In genomic region chr12:50569876-50570275, GRCh38 we compare ENCODE assay signal across 17 cellular contexts.
DNase-seq lines count a peak whose midpoint lies in the region; ATAC-seq and TF ChIP-seq lines count a peak whose summit lies in the region.
"Had no signal": no experiment of that assay in that cellular context is flagged by ENCODE, and none has a peak within 500 bp of the region (broad histone marks: within the 10 kb centered on the region; RNA-seq: fewer than 3 reads in every experiment).

No MANE protein-coding gene starts in this region.

- no peaks in the 10 kb centered on the region for H3K27me3 Mint-ChIP-seq in dendritic cell treated with granulocyte-macrophage colony-stimulating factor and Interleukin-4, amounts not matched to agents 40 ng/mL and 50 ng/mL, for 4 days
- H3K27me3 Mint-ChIP-seq in activated CD4-positive, alpha-beta memory T cell treated with anti-CD3 and anti-CD28 coated beads, Interleukin-2, amount 10 ng/mL, durations not matched to agents 7 days and 5 days: no peaks in the 10 kb centered on the region
- H3K27me3 Mint-ChIP-seq: CD4-positive, CD25-positive, alpha-beta regulatory T cell had no signal

- peaks cover 23% of the 10 kb centered on the region for H3K4me1 ChIP-seq in IMR-90 (ENCODE audit: control insufficient read depth, insufficient read depth, low read length)
- H3K4me1 ChIP-seq in testis: peaks cover 50% of the 10 kb centered on the region
- H3K4me1 ChIP-seq: prostate gland had no signal

- DNase-seq in IMR-90 (peak; percentile 33), lung microvascular endothelial cell (ENCODE audit: low read depth in 2 of 2) (peak; percentile 22 to 25), testis (no peak), head of caudate nucleus (no peak)
- DNase-seq in activated CD4-positive, alpha-beta memory T cell treated with anti-CD3 and anti-CD28 coated beads, Interleukin-2, amount 10 ng/mL, durations not matched to agents 7 days and 5 days: no peak
- DNase-seq: CD4-positive, CD25-positive, alpha-beta regulatory T cell; EL; foreskin melanocyte; immature natural killer cell; NCI-H1092 treated with DMSO at 0.1 percent for 48 hours had no signal

- no peak for TF ChIP-seq CTCF in IMR-90 (conservative IDR thresholded peaks at IDR 0.05; ENCODE audit: low read depth, low read length)
- no peak for TF ChIP-seq CTCF in testis (IDR thresholded peaks at IDR 0.05)

- H3K4me3 ChIP-seq in IMR-90 (ENCODE audit: insufficient read depth, low read depth, low read length): no peak overlapping the region
- H3K4me3 ChIP-seq in testis: no peak overlapping the region
- H3K4me3 ChIP-seq: ascending aorta, prostate gland, SJSA1 had no signal

- dilution Hi-C loops in IMR-90 (cut with HindIII; ENCODE audit: low sequenced_read_pairs, unreplicated experiment): no loop called here

- no peak overlapping the region for H2BK20ac ChIP-seq in IMR-90 (ENCODE audit: low read depth, low read length)

- H3K9me3 ChIP-seq in IMR-90 (ENCODE audit: control insufficient read depth, insufficient read depth, low read length) (no peaks in the 10 kb centered on the region), testis (no peaks in the 10 kb centered on the region)
- H3K9me3 ChIP-seq: ascending aorta, prostate gland, SJSA1 had no signal

- ATAC-seq in IMR-90 (ENCODE audit: low read depth) (no peak), HG03097 (IDR thresholded peaks at IDR 0.05; ENCODE audit: low FRiP score, unreplicated experiment) (no peak), GM19035 (IDR thresholded peaks at IDR 0.05; ENCODE audit: unreplicated experiment) (no peak)

- H2BK5ac ChIP-seq in IMR-90 (ENCODE audit: low read depth, low read length, poor library complexity, severe bottlenecking): peak overlapping the region; percentile 38

- H3K9ac ChIP-seq in IMR-90 (ENCODE audit: low read depth, low read length): no peak overlapping the region

- no peaks in the 10 kb centered on the region for H3K9me3 Mint-ChIP-seq in dendritic cell treated with granulocyte-macrophage colony-stimulating factor and Interleukin-4, amounts not matched to agents 40 ng/mL and 50 ng/mL, for 4 days
- no peaks in the 10 kb centered on the region for H3K9me3 Mint-ChIP-seq in activated CD4-positive, alpha-beta memory T cell treated with anti-CD3 and anti-CD28 coated beads, Interleukin-2, amount 10 ng/mL, durations not matched to agents 7 days and 5 days
- H3K9me3 Mint-ChIP-seq: activated T-helper 2 cell treated with anti-CD3 and anti-CD28 coated beads, Interferon-gamma antibody, Interleukin-2, Interleukin-4, amounts not matched to agents 10 μg/mL and 5 μg/mL and 100 μg/mL, durations not matched to agents 14 hours and 24 hours and 36 hours; immature natural killer cell had no signal

- POLR2A ChIA-PET in IMR-90 (lab: Charles Lee; ENCODE audit: unreplicated experiment): no interaction called here
- POLR2A ChIA-PET in activated CD4-positive, alpha-beta memory T cell treated with anti-CD3 and anti-CD28 coated beads, Interleukin-2, amount 10 ng/mL, durations not matched to agents 7 days and 5 days (lab: Charles Lee): no interaction called here

- no peaks in the 10 kb centered on the region for H3K27me3 ChIP-seq in IMR-90 (ENCODE audit: control insufficient read depth, insufficient read depth, low read length)
- H3K27me3 ChIP-seq in testis: no peaks in the 10 kb centered on the region
- H3K27me3 ChIP-seq: ascending aorta, SJSA1 had no signal

- no peak overlapping the region for H4K91ac ChIP-seq in IMR-90 (ENCODE audit: insufficient read depth, low read depth, low read length)

- no peak for TF ChIP-seq POLR2A in IMR-90 (IDR thresholded peaks at IDR 0.05; ENCODE audit: low read depth, low read length)
- no peak for TF ChIP-seq POLR2A in testis (IDR thresholded peaks at IDR 0.05)

- H3K56ac ChIP-seq in IMR-90 (ENCODE audit: extremely low read depth, insufficient read depth, low read length): no peak overlapping the region

- H4K5ac ChIP-seq in IMR-90 (ENCODE audit: low read depth, low read length): no peak overlapping the region

- no peaks in the 10 kb centered on the region for H3K36me3 ChIP-seq in IMR-90 (ENCODE audit: control insufficient read depth, insufficient read depth, low read length)
- no peaks in the 10 kb centered on the region for H3K36me3 ChIP-seq in testis (ENCODE audit: low read depth, missing control alignments)
- H3K36me3 ChIP-seq: ascending aorta, prostate gland, SJSA1 had no signal

- CTCF ChIA-PET in IMR-90 (lab: Yijun Ruan, JAX): no interaction called here
- CTCF ChIA-PET in activated CD4-positive, alpha-beta memory T cell treated with anti-CD3 and anti-CD28 coated beads, Interleukin-2, amount 10 ng/mL, durations not matched to agents 7 days and 5 days (lab: Charles Lee): no interaction called here

- peaks cover 22 to 66% of the 10 kb centered on the region in 2 experiments for H3K79me1 ChIP-seq in IMR-90 (ENCODE audit: low read depth in 1 of 2, low read length in 2 of 2)

- H4K8ac ChIP-seq in IMR-90 (ENCODE audit: low read depth in 2 of 2, low read length in 2 of 2): no peak overlapping the region

- H3K18ac ChIP-seq in IMR-90 (ENCODE audit: low read depth, low read length): no peak overlapping the region; the same call in 1 of the 2 replicates

- H4K20me1 ChIP-seq in IMR-90 (ENCODE audit: insufficient read depth, low read length): peaks cover 32% of the 10 kb centered on the region; the same call in 1 of the 2 replicates

- peak overlapping the region; percentile 48; the same call in 1 of the 2 replicates for H3K14ac ChIP-seq in IMR-90 (replicated peaks; ENCODE audit: low read depth, low read length)

- H3K4me1 Mint-ChIP-seq in dendritic cell treated with granulocyte-macrophage colony-stimulating factor and Interleukin-4, amounts not matched to agents 40 ng/mL and 50 ng/mL, for 4 days (ENCODE audit: low read depth): peaks cover 75% of the 10 kb centered on the region
- peaks cover 9% of the 10 kb centered on the region for H3K4me1 Mint-ChIP-seq in activated CD4-positive, alpha-beta memory T cell treated with anti-CD3 and anti-CD28 coated beads, Interleukin-2, amount 10 ng/mL, durations not matched to agents 7 days and 5 days

- no peak overlapping the region for H2AK9ac ChIP-seq in IMR-90 (replicated peaks; ENCODE audit: low read depth, low read length, poor library complexity)

- in situ Hi-C loops in IMR-90 (cut with MboI; ENCODE audit: low sequenced_read_pairs): no loop called here

- BruUV-seq in IMR-90 (replicated peaks; lab: Mats Ljungman, UMichigan): no TSS peak

- peaks cover 15% of the 10 kb centered on the region for H3K36me3 Mint-ChIP-seq in dendritic cell treated with granulocyte-macrophage colony-stimulating factor and Interleukin-4, amounts not matched to agents 40 ng/mL and 50 ng/mL, for 4 days (ENCODE audit: low read depth)
- peaks cover 4% of the 10 kb centered on the region for H3K36me3 Mint-ChIP-seq in activated CD4-positive, alpha-beta memory T cell treated with anti-CD3 and anti-CD28 coated beads, Interleukin-2, amount 10 ng/mL, durations not matched to agents 7 days and 5 days (ENCODE audit: low read depth)
- H3K36me3 Mint-ChIP-seq: immature natural killer cell had no signal

- peaks cover 19% of the 10 kb centered on the region for H3K9me1 ChIP-seq in IMR-90 (ENCODE audit: insufficient read depth, low read length)

- 0 out of 2 replicates have a peak overlapping the region, but pooled peaks have one; percentile 16 for H3K4me2 ChIP-seq in IMR-90 (ENCODE audit: low read depth, low read length)

- H2BK120ac ChIP-seq in IMR-90 (ENCODE audit: low read depth, low read length): no peak overlapping the region

- no peak overlapping the region for H2AFZ ChIP-seq in IMR-90 (replicated peaks; ENCODE audit: low read length, poor library complexity)

- H3K4ac ChIP-seq in IMR-90 (ENCODE audit: low read depth, low read length): no peak overlapping the region

- H3K27ac ChIP-seq in IMR-90 (ENCODE audit: insufficient read depth, low read length) (no peak overlapping the region), testis (peak overlapping the region; percentile 8 to 58)
- H3K27ac ChIP-seq: SJSA1 had no signal

- H2BK15ac ChIP-seq in IMR-90 (ENCODE audit: low read depth, low read length): no peak overlapping the region; the same call in 2 of the 3 replicates

- H2AK5ac ChIP-seq in IMR-90 (ENCODE audit: low read depth, low read length): no peak overlapping the region

- intact Hi-C loops in IMR-90 (cut with micrococcal nuclease): loop anchor here (5.0 kb wide), 3 partner anchors 52 to 67 kb away; no protein-coding TSS in a partner anchor
- intact Hi-C loops in dendritic cell treated with granulocyte-macrophage colony-stimulating factor and Interleukin-4, amounts not matched to agents 40 ng/mL and 50 ng/mL, for 4 days (cut with micrococcal nuclease): loop anchor here (5.0 kb wide), 3 partner anchors 33 to 63 kb away; no protein-coding TSS in a partner anchor
- intact Hi-C loops in testis (cut with DNase I; ENCODE audit: low total_unique reads): no loop called here
- intact Hi-C loops in head of caudate nucleus (cut with DNase I): loop anchor here (5.0 to 10.0 kb wide), 2 partner anchors 38 to 55 kb away; no protein-coding TSS in a partner anchor

- TF ChIP-seq RAD21 in IMR-90 (IDR thresholded peaks at IDR 0.05; ENCODE audit: low read length): no peak

- H3K4me3 Mint-ChIP-seq in dendritic cell treated with granulocyte-macrophage colony-stimulating factor and Interleukin-4, amounts not matched to agents 40 ng/mL and 50 ng/mL, for 4 days: no peak overlapping the region
- no peak overlapping the region for H3K4me3 Mint-ChIP-seq in activated CD4-positive, alpha-beta memory T cell treated with anti-CD3 and anti-CD28 coated beads, Interleukin-2, amount 10 ng/mL, durations not matched to agents 7 days and 5 days
- H3K4me3 Mint-ChIP-seq: CD4-positive, CD25-positive, alpha-beta regulatory T cell; immature natural killer cell had no signal

- WGBS in IMR-90 (ENCODE audit: extremely low coverage in 2 of 2, insufficient read length in 1 of 2), 2 experiments: no CpG with 5 or more reads among the region's 3 CpGs
- WGBS in testis, 2 donors: 45 to 61% methylated on average over 3 of the region's 3 CpGs

- no peak overlapping the region for H3K23ac ChIP-seq in IMR-90 (ENCODE audit: low read depth, low read length)

- peak overlapping the region; percentile 55 for H3K27ac Mint-ChIP-seq in dendritic cell treated with granulocyte-macrophage colony-stimulating factor and Interleukin-4, amounts not matched to agents 40 ng/mL and 50 ng/mL, for 4 days
- no peak overlapping the region for H3K27ac Mint-ChIP-seq in activated CD4-positive, alpha-beta memory T cell treated with anti-CD3 and anti-CD28 coated beads, Interleukin-2, amount 10 ng/mL, durations not matched to agents 7 days and 5 days
- H3K27ac Mint-ChIP-seq: activated T-helper 2 cell treated with anti-CD3 and anti-CD28 coated beads, Interferon-gamma antibody, Interleukin-2, Interleukin-4, amounts not matched to agents 10 μg/mL and 5 μg/mL and 100 μg/mL, durations not matched to agents 14 hours and 24 hours and 36 hours had no signal

TF ChIP-seq in IMR-90, 13 proteins besides CTCF, POLR2A, EP300 and RAD21 (continues in another document):
- TF ChIP-seq MXI1 (IDR thresholded peaks at IDR 0.05; ENCODE audit: borderline replicate concordance, low read depth, low read length) (no peak), NFE2L2 (IDR thresholded peaks at IDR 0.05; ENCODE audit: low read depth, low read length) (peak; percentile 89), RFX5 (IDR thresholded peaks at IDR 0.05; ENCODE audit: low read depth, low read length) (no peak), MAFK (IDR thresholded peaks at IDR 0.05; ENCODE audit: low read depth, low read length) (0 out of 2 replicates have a peak, but pooled peaks have one; percentile 30)

Comparison
In these comparisons a context has a peak if more than half of its experiments do, and no peak if none do; other contexts are left out.
1. DNase-seq: peak in IMR-90 (single experiment) and lung microvascular endothelial cell (2 of 2); none in testis (single experiment), activated CD4-positive, alpha-beta memory T cell treated with anti-CD3 and anti-CD28 coated beads, Interleukin-2, amount 10 ng/mL, durations not matched to agents 7 days and 5 days (single experiment) and head of caudate nucleus (0 of 42).